ENCODE assay signal across 1 cellular context in genomic region chr14:89848165-89848564, GRCh38.
TF ChIP-seq lines count a peak whose summit lies in the region.

No MANE protein-coding gene starts in this region.

TF ChIP-seq in SK-N-SH treated with all-trans-retinoic acid at 6 μM for 48 hours, 23 proteins besides CTCF, POLR2A, EP300 and RAD21 (continued from another document):
- TF ChIP-seq, protein P1, sequence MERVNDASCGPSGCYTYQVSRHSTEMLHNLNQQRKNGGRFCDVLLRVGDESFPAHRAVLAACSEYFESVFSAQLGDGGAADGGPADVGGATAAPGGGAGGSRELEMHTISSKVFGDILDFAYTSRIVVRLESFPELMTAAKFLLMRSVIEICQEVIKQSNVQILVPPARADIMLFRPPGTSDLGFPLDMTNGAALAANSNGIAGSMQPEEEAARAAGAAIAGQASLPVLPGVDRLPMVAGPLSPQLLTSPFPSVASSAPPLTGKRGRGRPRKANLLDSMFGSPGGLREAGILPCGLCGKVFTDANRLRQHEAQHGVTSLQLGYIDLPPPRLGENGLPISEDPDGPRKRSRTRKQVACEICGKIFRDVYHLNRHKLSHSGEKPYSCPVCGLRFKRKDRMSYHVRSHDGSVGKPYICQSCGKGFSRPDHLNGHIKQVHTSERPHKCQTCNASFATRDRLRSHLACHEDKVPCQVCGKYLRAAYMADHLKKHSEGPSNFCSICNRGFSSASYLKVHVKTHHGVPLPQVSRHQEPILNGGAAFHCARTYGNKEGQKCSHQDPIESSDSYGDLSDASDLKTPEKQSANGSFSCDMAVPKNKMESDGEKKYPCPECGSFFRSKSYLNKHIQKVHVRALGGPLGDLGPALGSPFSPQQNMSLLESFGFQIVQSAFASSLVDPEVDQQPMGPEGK (CRISPR knock-in tag; IDR thresholded peaks at IDR 0.05; ENCODE audit: borderline replicate concordance): no peak
- TF ChIP-seq CREB5 (CRISPR knock-in tag; IDR thresholded peaks at IDR 0.05; ENCODE audit: low read depth) (no peak), ZNF565 (CRISPR knock-in tag; conservative IDR thresholded peaks at IDR 0.05; ENCODE audit: low read depth) (no peak), TOX (CRISPR knock-in tag; IDR thresholded peaks at IDR 0.05; ENCODE audit: borderline replicate concordance) (no peak), TCF4 (CRISPR knock-in tag; IDR thresholded peaks at IDR 0.05; ENCODE audit: borderline replicate concordance) (no peak)
